ENCODE assay signal across 11 cellular contexts in the genomic region with DNA sequence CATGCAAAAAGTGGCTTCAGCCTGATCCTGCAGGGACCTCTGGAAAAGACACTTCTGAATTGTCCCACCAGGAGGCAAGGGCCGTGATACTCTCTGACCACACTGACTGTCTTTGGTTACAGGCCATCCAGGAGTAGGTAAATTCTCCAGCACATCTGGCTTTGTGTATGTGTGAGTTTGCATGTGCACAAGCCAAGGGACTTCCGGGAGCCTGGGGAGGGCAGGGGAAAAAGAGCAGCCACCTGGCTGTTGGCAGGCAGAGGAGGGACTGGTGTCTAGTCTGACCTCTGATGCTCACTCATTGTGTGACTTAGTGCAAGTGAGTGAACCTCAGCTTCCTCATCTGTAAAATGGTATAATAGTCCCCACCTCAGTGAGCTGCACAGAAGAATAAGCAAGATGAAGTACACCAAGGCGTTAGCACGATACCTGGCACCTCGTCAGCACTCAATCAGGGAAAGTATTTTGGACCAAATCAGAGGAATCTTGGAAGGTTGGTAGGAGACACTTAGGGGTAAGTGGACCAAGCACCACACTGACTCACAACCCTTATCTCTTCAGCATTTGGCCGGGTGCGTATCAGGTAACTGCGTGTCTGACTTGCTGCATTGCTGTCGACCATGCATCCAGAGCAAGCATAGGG. TPM values are rescaled to one million over a fixed set of nuclear protein-coding genes. Genes with fewer than 3 reads are reported as not detected.
A peak's percentile ranks its signal among the peaks of the same experiment; 100 is the strongest.
DNase-seq lines count a peak whose midpoint lies in the region; ATAC-seq and TF ChIP-seq lines count a peak whose summit lies in the region.
"Had no signal": no experiment of that assay in that cellular context is flagged by ENCODE, and none has a peak within 500 bp of the region (broad histone marks: within the 10 kb centered on the region; RNA-seq: fewer than 3 reads in every experiment).

No MANE protein-coding gene starts in this region.

- H3K4me1 ChIP-seq in mammary epithelial cell (ENCODE audit: insufficient read depth, low read length) = peaks cover 27% of the 10 kb centered on the region

- no peaks in the 10 kb centered on the region for H3K36me3 ChIP-seq in mammary epithelial cell (ENCODE audit: insufficient read depth, low read length)

- H3K27me3 Mint-ChIP-seq in dendritic cell treated with granulocyte-macrophage colony-stimulating factor and Interleukin-4, amounts not matched to agents 40 ng/mL and 50 ng/mL, for 4 days = peaks cover 18% of the 10 kb centered on the region

- peaks cover 5% of the 10 kb centered on the region for H3K36me3 Mint-ChIP-seq in dendritic cell treated with granulocyte-macrophage colony-stimulating factor and Interleukin-4, amounts not matched to agents 40 ng/mL and 50 ng/mL, for 4 days (ENCODE audit: low read depth)

- CTCF ChIA-PET in mammary epithelial cell (lab: Charles Lee; ENCODE audit: low non-redundant PET) = no interaction called here

- BruUV-seq in mammary epithelial cell (replicated peaks; lab: Mats Ljungman, UMichigan) = no TSS peak

- no peaks in the 10 kb centered on the region for H3K9me3 ChIP-seq in mammary epithelial cell (replicated peaks; ENCODE audit: insufficient read depth, low read length)

- ATAC-seq in GM18502 (IDR thresholded peaks at IDR 0.05; ENCODE audit: poor library complexity, unreplicated experiment) = peak; percentile 73
- peak; percentile 80 for ATAC-seq in GM21381 (IDR thresholded peaks at IDR 0.05; ENCODE audit: unreplicated experiment)
- peak; percentile 59 for ATAC-seq in HG03159 (IDR thresholded peaks at IDR 0.05; ENCODE audit: unreplicated experiment)

- no peak overlapping the region for H3K4me3 ChIP-seq in mammary epithelial cell (replicated peaks in 1 of 3; ENCODE audit: insufficient read depth in 1 of 3, low read depth in 2 of 3, low read length in 3 of 3)

- in situ Hi-C loops in mammary epithelial cell (cut with MboI; ENCODE audit: low sequenced_read_pairs in 2 of 2) = no loop called here

- H3K9me3 Mint-ChIP-seq in dendritic cell treated with granulocyte-macrophage colony-stimulating factor and Interleukin-4, amounts not matched to agents 40 ng/mL and 50 ng/mL, for 4 days = no peaks in the 10 kb centered on the region

- dilution Hi-C loops in mammary epithelial cell (cut with HindIII; ENCODE audit: low sequenced_read_pairs) = loop anchor here (5.0 kb wide), 2 partner anchors 36 to 49 kb away; no protein-coding TSS in a partner anchor

- no peaks in the 10 kb centered on the region for H4K20me1 ChIP-seq in mammary epithelial cell (ENCODE audit: insufficient read depth, low read length)

- no peaks in the 10 kb centered on the region for H3K79me2 ChIP-seq in mammary epithelial cell (ENCODE audit: insufficient read depth, low read length)

- H3K9ac ChIP-seq in mammary epithelial cell (ENCODE audit: insufficient read depth, low read length) = no peak overlapping the region

- H3K4me1 Mint-ChIP-seq in dendritic cell treated with granulocyte-macrophage colony-stimulating factor and Interleukin-4, amounts not matched to agents 40 ng/mL and 50 ng/mL, for 4 days (ENCODE audit: low read depth) = peaks cover 85% of the 10 kb centered on the region

- DNase-seq in caudate nucleus (lab: John Stamatoyannopoulos, UW) = no peak
- no peak for DNase-seq in substantia nigra (lab: John Stamatoyannopoulos, UW)
- no peak for DNase-seq in NCI-H1694 treated with DMSO at 0.1 percent for 48 hours (lab: John Stamatoyannopoulos, UW)
- no peak for DNase-seq in mammary epithelial cell
- DNase-seq: NCI-H446; stimulated activated CD4-positive, alpha-beta T cell treated with anti-CD3 and anti-CD28 coated beads, Interleukin-15, amount 100 ng/mL, for 24 hours had no signal

- no peak overlapping the region for H3K27ac ChIP-seq in caudate nucleus (ENCODE audit: low read depth, low read length)
- H3K27ac ChIP-seq in substantia nigra (ENCODE audit: low read depth, low read length, poor library complexity, severe bottlenecking) = no peak overlapping the region
- no peak overlapping the region for H3K27ac ChIP-seq in mammary epithelial cell (ENCODE audit: insufficient read depth, low read depth, low read length)

- no peak overlapping the region for H3K4me2 ChIP-seq in mammary epithelial cell (ENCODE audit: insufficient read depth, low read depth, low read length)

- H3K4me3 Mint-ChIP-seq in dendritic cell treated with granulocyte-macrophage colony-stimulating factor and Interleukin-4, amounts not matched to agents 40 ng/mL and 50 ng/mL, for 4 days = no peak overlapping the region

- H2AFZ ChIP-seq in mammary epithelial cell (ENCODE audit: low read depth, low read length) = no peak overlapping the region

- peak overlapping the region; percentile 70 for H3K27ac Mint-ChIP-seq in dendritic cell treated with granulocyte-macrophage colony-stimulating factor and Interleukin-4, amounts not matched to agents 40 ng/mL and 50 ng/mL, for 4 days

- 95% methylated on average over 6 of the region's 9 CpGs for WGBS in mammary epithelial cell (ENCODE audit: low coverage, missing lambda C conversion rate)

- TF ChIP-seq CTCF in mammary epithelial cell (conservative IDR thresholded peaks at IDR 0.05 in 1 of 2, IDR thresholded peaks at IDR 0.05 in 1 of 2; ENCODE audit: extremely low read depth in 1 of 2, insufficient read depth in 1 of 2, low read depth in 1 of 2, low read length in 2 of 2) = no peak

- intact Hi-C loops in dendritic cell treated with granulocyte-macrophage colony-stimulating factor and Interleukin-4, amounts not matched to agents 40 ng/mL and 50 ng/mL, for 4 days (cut with micrococcal nuclease) = loop anchor here (10.0 kb wide), 1 partner anchor 52 kb away; no protein-coding TSS in a partner anchor
- intact Hi-C loops in mammary epithelial cell (cut with micrococcal nuclease) = no loop called here

- no peaks in the 10 kb centered on the region for H3K27me3 ChIP-seq in mammary epithelial cell (ENCODE audit: insufficient read depth, low read length)

RNA-seq across cellular contexts. Expression of a gene that starts 19.1 kb away (rescaled TPM):
- under 1 TPM; 0.12 to 0.67 TPM for total RNA-seq in mammary epithelial cell
- 0.08 TPM for polyA plus RNA-seq in mammary epithelial cell
- polyA minus RNA-seq in mammary epithelial cell = not detected
- total RNA-seq: fibroblast of villous mesenchyme had no signal
